Comparison of ENCODE assay signal across 1 cellular context in the genomic region with DNA sequence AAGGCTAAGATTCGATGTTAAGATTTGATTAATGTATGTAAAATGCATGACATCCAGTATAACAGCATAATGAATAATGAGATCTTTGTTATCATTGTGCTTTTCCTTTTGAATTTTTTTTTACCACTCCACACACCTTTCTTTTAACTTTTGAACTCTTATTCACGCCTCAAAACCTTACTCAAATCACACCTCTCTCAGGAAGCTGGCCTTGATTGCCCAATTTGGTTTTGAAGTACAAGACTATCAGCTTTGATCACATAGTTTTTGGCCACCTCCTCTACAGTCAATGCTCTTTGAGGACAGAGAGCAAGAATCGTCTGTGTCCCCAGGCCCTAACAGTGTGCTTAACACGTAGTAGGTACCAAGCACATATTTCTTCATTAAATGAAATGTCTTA.
TF ChIP-seq lines count a peak whose summit lies in the region.

No MANE protein-coding gene starts in this region.

TF ChIP-seq in SK-N-SH treated with all-trans-retinoic acid at 6 μM for 48 hours, 23 proteins besides CTCF, POLR2A, EP300 and RAD21 (continued from another document):
- no peak for TF ChIP-seq ZNF565 (CRISPR knock-in tag; conservative IDR thresholded peaks at IDR 0.05; ENCODE audit: low read depth)
- no peak for TF ChIP-seq ZC3H10 (CRISPR knock-in tag; IDR thresholded peaks at IDR 0.05)
- TF ChIP-seq ZFP3 (CRISPR knock-in tag; IDR thresholded peaks at IDR 0.05), result peak; percentile 88
